Comparison of ENCODE assay signal across 23 cellular contexts in the genomic region with DNA sequence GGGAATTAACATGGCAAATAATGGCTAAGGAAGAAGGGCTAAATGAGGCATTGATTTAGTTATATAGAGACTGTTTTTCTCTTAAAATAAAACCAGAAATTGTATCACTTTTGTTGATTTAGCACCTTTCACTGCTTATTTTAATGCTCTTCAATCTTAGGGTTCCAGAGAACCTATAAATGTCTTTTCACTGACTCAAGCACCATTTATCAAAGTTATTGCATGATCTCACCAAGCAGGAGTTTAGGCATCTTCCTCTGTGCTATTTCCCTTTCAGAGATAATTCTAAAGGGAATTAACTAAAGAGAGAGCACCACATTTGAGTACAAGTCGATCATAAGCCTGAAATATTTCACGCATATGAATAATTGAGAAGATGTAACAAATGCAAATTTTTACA.
DNase-seq lines count a peak whose midpoint lies in the region; ATAC-seq, FAIRE-seq and TF ChIP-seq lines count a peak whose summit lies in the region.
"Had no signal": no experiment of that assay in that cellular context is flagged by ENCODE, and none has a peak within 500 bp of the region (broad histone marks: within the 10 kb centered on the region; RNA-seq: fewer than 3 reads in every experiment).

No MANE protein-coding gene starts in this region.

- no peak overlapping the region for H4K91ac ChIP-seq in H1 (replicated peaks; ENCODE audit: insufficient read length, low read length)

- H3K56ac ChIP-seq in H1 (replicated peaks; ENCODE audit: insufficient read length, low read depth, low read length), result no peak overlapping the region

- DNase-seq in EL (peak; percentile 51), HCEC 1CT (peak; percentile 30), H1 (ENCODE audit: low read depth in 1 of 2, low spot score in 2 of 2) (no peak), occipital lobe (lab: John Stamatoyannopoulos, UW) (no peak), hypothalamus (lab: John Stamatoyannopoulos, UW) (no peak), NCI-H1436 (lab: John Stamatoyannopoulos, UW) (no peak)
- DNase-seq: ACHN; BE2C; C1 segment of cervical spinal cord; CD4-positive, CD25-positive, alpha-beta regulatory T cell; CD8-positive, alpha-beta memory T cell; COR-L47; DMS 273 treated with DMSO at 0.1 percent for 48 hours; DMS53; DND-41; GOT3; KG1 had no signal

- CTCF ChIA-PET in H1 (lab: Charles Lee; ENCODE audit: partially characterized antibody), result no interaction called here

- H3K23me2 ChIP-seq in H1 (ENCODE audit: low read depth, low read length), result no peaks in the 10 kb centered on the region

- H3K9me2 ChIP-seq in SU-DHL-6 (replicated peaks; ENCODE audit: insufficient read depth, low read length), result no peaks in the 10 kb centered on the region

- no peak for TF ChIP-seq RAD21 in H1 (IDR thresholded peaks at IDR 0.05 in 1 of 2, conservative IDR thresholded peaks at IDR 0.05 in 1 of 2; ENCODE audit: low read depth in 2 of 2, low read length in 2 of 2)

- H3K79me2 ChIP-seq in SU-DHL-6 (ENCODE audit: insufficient read depth, low read length), result no peaks in the 10 kb centered on the region
- no peaks in the 10 kb centered on the region for H3K79me2 ChIP-seq in H1 (ENCODE audit: control insufficient read depth in 1 of 2, insufficient read depth in 2 of 2, low read length in 2 of 2)

- TF ChIP-seq EP300 in H1 (IDR thresholded peaks at IDR 0.05; ENCODE audit: borderline replicate concordance in 1 of 2, low read depth in 2 of 2, low read length in 2 of 2), result no peak

- no peaks in the 10 kb centered on the region for H3F3A ChIP-seq in SU-DHL-6 (ENCODE audit: insufficient read depth)

- H3K36me3 ChIP-seq in SU-DHL-6 (ENCODE audit: low read length) (no peaks in the 10 kb centered on the region), H1 (ENCODE audit: control insufficient read depth in 2 of 4, insufficient read depth in 4 of 4, low read length in 3 of 4) (no peaks in the 10 kb centered on the region)
- H3K36me3 ChIP-seq: BE2C, HAP-1 had no signal

- POLR2A ChIA-PET in H1 (lab: Charles Lee; ENCODE audit: partially characterized antibody), result interaction anchor here (0.7 kb wide), 1 partner anchor 49 kb away, joined by 3 read pairs; no protein-coding TSS in a partner anchor

- no peak overlapping the region for H3K18ac ChIP-seq in H1 (ENCODE audit: extremely low read depth, low read length)

- H2BK20ac ChIP-seq in H1 (ENCODE audit: low read length), result no peak overlapping the region

- H3K14ac ChIP-seq in H1 (ENCODE audit: insufficient read length), result no peak overlapping the region

- H4K5ac ChIP-seq in H1 (ENCODE audit: insufficient read length, low read depth, low read length), result no peak overlapping the region

- H2BK5ac ChIP-seq in H1 (ENCODE audit: low read depth, low read length), result no peak overlapping the region

- no peak for ATAC-seq in GM21381 (IDR thresholded peaks at IDR 0.05; ENCODE audit: unreplicated experiment)

- no peaks in the 10 kb centered on the region for H3K79me1 ChIP-seq in H1 (ENCODE audit: low read depth, low read length)

- H2BK120ac ChIP-seq in H1 (replicated peaks; ENCODE audit: low read depth, low read length), result no peak overlapping the region

- H3K4me2 ChIP-seq in SU-DHL-6 (ENCODE audit: low read depth, low read length, poor library complexity, severe bottlenecking), result no peak overlapping the region
- H3K4me2 ChIP-seq in H1 (ENCODE audit: insufficient read depth in 1 of 2, low read depth in 2 of 2, low read length in 2 of 2), result no peak overlapping the region

- H3K9ac ChIP-seq in SU-DHL-6 (ENCODE audit: low read length) (no peak overlapping the region), H1 (replicated peaks in 1 of 4; ENCODE audit: extremely low read depth in 1 of 4, low read depth in 3 of 4, low read length in 3 of 4) (no peak overlapping the region)

- H2BK12ac ChIP-seq in H1 (ENCODE audit: low read depth, low read length), result no peak overlapping the region

- no peak for FAIRE-seq in H1 (lab: Jason Lieb, UNC)
- FAIRE-seq: A204.1, G401.6, GM12892 had no signal

- H3K9me3 ChIP-seq in SU-DHL-6 (ENCODE audit: insufficient read depth, low read length) (no peaks in the 10 kb centered on the region), H1 (ENCODE audit: insufficient read depth in 2 of 2, low read depth in 1 of 2, low read length in 1 of 2) (no peaks in the 10 kb centered on the region)
- H3K9me3 ChIP-seq: BE2C, HAP-1 had no signal

- H3K4me1 ChIP-seq in H1 (replicated peaks in 1 of 4; ENCODE audit: control insufficient read depth in 3 of 4, insufficient read depth in 4 of 4, low read length in 3 of 4), result no peaks in the 10 kb centered on the region
- H3K4me1 ChIP-seq: BE2C, HAP-1 had no signal

- H3K27ac ChIP-seq in SU-DHL-6 (ENCODE audit: low read depth, low read length) (no peak overlapping the region), H1 (ENCODE audit: low read depth, low read length) (no peak overlapping the region)

- H2AFZ ChIP-seq in SU-DHL-6 (ENCODE audit: low read depth, low read length, severe bottlenecking) (peak overlapping the region; percentile 64), H1 (ENCODE audit: low read length) (0 out of 2 replicates have a peak overlapping the region, but pooled peaks have one; percentile 47)

- no peak overlapping the region for H3K23ac ChIP-seq in H1 (ENCODE audit: insufficient read length)

- H3K4ac ChIP-seq in H1 (replicated peaks; ENCODE audit: insufficient read length, low read depth, low read length), result no peak overlapping the region

- no peak overlapping the region for H2AK5ac ChIP-seq in H1 (ENCODE audit: low read depth, low read length)

- H3K4me3 ChIP-seq in SU-DHL-6 (ENCODE audit: insufficient read depth, low read length, poor library complexity, severe bottlenecking), result no peak overlapping the region
- H3K4me3 ChIP-seq in H1 (ENCODE audit: extremely low read depth in 1 of 4, insufficient read depth in 2 of 4, low read depth in 3 of 4, low read length in 4 of 4), result no peak overlapping the region
- H3K4me3 ChIP-seq: HAP-1 had no signal

- no peak for TF ChIP-seq POLR2A in H1 (IDR thresholded peaks at IDR 0.05; ENCODE audit: control extremely low read depth in 1 of 2, low read depth in 2 of 2, low read length in 2 of 2)

- no peaks in the 10 kb centered on the region for H3K27me3 ChIP-seq in SU-DHL-6 (ENCODE audit: low read length)
- no peaks in the 10 kb centered on the region for H3K27me3 ChIP-seq in H1 (replicated peaks in 1 of 4; ENCODE audit: control insufficient read depth in 3 of 4, extremely low read depth in 1 of 4, insufficient read depth in 3 of 4, low read length in 3 of 4)
- H3K27me3 ChIP-seq: BE2C had no signal

- 94% methylated on average over 2 of the region's 2 CpGs; no CpG with 5 or more reads in 1 of the 2 experiments for WGBS in H1 (ENCODE audit: extremely low coverage in 1 of 2, insufficient coverage in 1 of 2, insufficient read length in 1 of 2, insufficient replicate concordance in 2 of 2, low coverage in 1 of 2, low lambda C conversion rate in 2 of 2, missing lambda C conversion rate in 1 of 2), 2 experiments

- H2BK15ac ChIP-seq in H1 (ENCODE audit: low read length), result no peak overlapping the region

- no peaks in the 10 kb centered on the region for H4K20me1 ChIP-seq in SU-DHL-6 (ENCODE audit: low read depth, low read length)
- H4K20me1 ChIP-seq in H1 (replicated peaks in 1 of 2; ENCODE audit: control insufficient read depth in 1 of 2, insufficient read depth in 2 of 2, low read length in 2 of 2), result no peaks in the 10 kb centered on the region

- TF ChIP-seq CTCF in SU-DHL-6 (IDR thresholded peaks at IDR 0.05; ENCODE audit: insufficient read depth, low read length, poor library complexity, severe bottlenecking) (no peak), H1 (IDR thresholded peaks at IDR 0.05; ENCODE audit: control extremely low read depth in 1 of 3, insufficient read depth in 1 of 3, low read depth in 1 of 3, low read length in 3 of 3) (no peak)

- no peak overlapping the region for H4K8ac ChIP-seq in H1 (ENCODE audit: extremely low read depth, insufficient read depth, low read length)

TF ChIP-seq in H1, 55 proteins besides CTCF, POLR2A, EP300 and RAD21:
- TF ChIP-seq SP4 (IDR thresholded peaks at IDR 0.05; ENCODE audit: low read length) (no peak), POU5F1 (IDR thresholded peaks at IDR 0.05; ENCODE audit: low read depth, low read length) (no peak), BRCA1 (IDR thresholded peaks at IDR 0.05; ENCODE audit: low read depth, low read length) (no peak), KDM1A (IDR thresholded peaks at IDR 0.05; ENCODE audit: borderline replicate concordance, low read length) (no peak), KDM4A (IDR thresholded peaks at IDR 0.05; ENCODE audit: low read depth, low read length, severe bottlenecking) (no peak)
- TF ChIP-seq, protein P1, sequence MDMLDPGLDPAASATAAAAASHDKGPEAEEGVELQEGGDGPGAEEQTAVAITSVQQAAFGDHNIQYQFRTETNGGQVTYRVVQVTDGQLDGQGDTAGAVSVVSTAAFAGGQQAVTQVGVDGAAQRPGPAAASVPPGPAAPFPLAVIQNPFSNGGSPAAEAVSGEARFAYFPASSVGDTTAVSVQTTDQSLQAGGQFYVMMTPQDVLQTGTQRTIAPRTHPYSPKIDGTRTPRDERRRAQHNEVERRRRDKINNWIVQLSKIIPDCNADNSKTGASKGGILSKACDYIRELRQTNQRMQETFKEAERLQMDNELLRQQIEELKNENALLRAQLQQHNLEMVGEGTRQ (IDR thresholded peaks at IDR 0.05; ENCODE audit: low read length), result no peak

Comparison
In these comparisons a context has a peak if more than half of its experiments do, and no peak if none do; other contexts are left out.
1. DNase-seq: peak in EL (single experiment) and HCEC 1CT (single experiment); none in H1 (0 of 2), occipital lobe (single experiment), hypothalamus (0 of 51) and NCI-H1436 (single experiment).